Comparison of ENCODE assay signal across 12 cellular contexts in the genomic region with DNA sequence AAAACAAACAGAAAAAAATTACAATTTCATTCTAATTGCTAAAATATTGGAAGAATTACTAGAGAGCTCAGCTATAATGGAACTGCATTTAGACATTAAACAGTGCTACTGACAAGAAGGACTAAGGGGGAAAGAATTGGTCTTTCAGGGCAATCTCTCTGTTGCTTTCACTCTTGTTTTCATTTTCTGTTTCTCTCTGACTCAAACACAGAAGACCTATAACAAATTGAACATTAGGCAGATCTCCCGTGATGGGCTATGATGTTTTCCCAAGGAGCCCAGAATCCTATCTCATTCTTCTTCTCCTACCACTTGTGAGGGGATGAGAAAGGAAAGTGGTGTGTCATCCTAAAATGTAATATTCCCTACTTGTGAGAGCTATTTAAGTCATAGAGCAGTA.
A peak's percentile ranks its signal among the peaks of the same experiment; 100 is the strongest.
DNase-seq lines count a peak whose midpoint lies in the region; ATAC-seq and TF ChIP-seq lines count a peak whose summit lies in the region.
"Had no signal": no experiment of that assay in that cellular context is flagged by ENCODE, and none has a peak within 500 bp of the region (broad histone marks: within the 10 kb centered on the region; RNA-seq: fewer than 3 reads in every experiment).

No MANE protein-coding gene starts in this region.

- BruUV-seq in PC-9 (replicated peaks; lab: Mats Ljungman, UMichigan), result no TSS peak

- H3K4me3 ChIP-seq in GM12865 (ENCODE audit: low read depth, low read length), result no peak overlapping the region
- no peak overlapping the region for H3K4me3 ChIP-seq in GM23338
- no peak overlapping the region for H3K4me3 ChIP-seq in PC-9

- DNase-seq in GM12865 (ENCODE audit: low read depth) (peak; percentile 16), sciatic nerve (ENCODE audit: low spot score) (no peak), AG08395 (ENCODE audit: low spot score) (no peak), GM23338 (ENCODE audit: low spot score) (no peak), PC-9 (no peak)
- DNase-seq: activated CD4-positive, CD25-positive, alpha-beta regulatory T cell treated with anti-CD3 and anti-CD28 coated beads, Interleukin-2, amount 50 U/mL, for 72 hours; C1 segment of cervical spinal cord; NCI-H2029 treated with DMSO at 0.1 percent for 48 hours had no signal

- H3K4me2 ChIP-seq in GM23338 (no peak overlapping the region), PC-9 (no peak overlapping the region)

- no peak overlapping the region for H3K27ac Mint-ChIP-seq in GM23338

- peaks cover 22% of the 10 kb centered on the region; the same call in 2 of the 3 replicates for H3K4me1 Mint-ChIP-seq in GM23338

- intact Hi-C loops in sciatic nerve (cut with DNase I), result no loop called here
- intact Hi-C loops in PC-9 (cut with micrococcal nuclease; ENCODE audit: unreplicated experiment), result no loop called here

- CTCF ChIA-PET in PC-9 (lab: Charles Lee), result no interaction called here

- H4K20me1 ChIP-seq in GM23338 (replicated peaks; ENCODE audit: insufficient read depth) (no peaks in the 10 kb centered on the region), PC-9 (ENCODE audit: insufficient read depth) (no peaks in the 10 kb centered on the region)

- POLR2A ChIA-PET in PC-9 (lab: Charles Lee; ENCODE audit: unreplicated experiment), result no interaction called here

- H2AFZ ChIP-seq in GM23338 (no peak overlapping the region), PC-9 (no peak overlapping the region)

- H3K9me3 ChIP-seq in PC-9 (ENCODE audit: insufficient read depth, low read depth), result no peaks in the 10 kb centered on the region

- H3K4me1 ChIP-seq in GM23338 (ENCODE audit: insufficient read depth) (peaks cover 5% of the 10 kb centered on the region; the same call in 1 of the 2 replicates), PC-9 (replicated peaks; ENCODE audit: insufficient read depth) (no peaks in the 10 kb centered on the region)

- H3K4me3 Mint-ChIP-seq in GM23338, result no peak overlapping the region

- H3K27me3 ChIP-seq in GM23338 (ENCODE audit: insufficient read depth), result no peaks in the 10 kb centered on the region
- H3K27me3 ChIP-seq in PC-9 (ENCODE audit: insufficient read depth, low read depth), result no peaks in the 10 kb centered on the region

- peaks cover 5% of the 10 kb centered on the region; the same call in 2 of the 3 replicates for H3K9me3 Mint-ChIP-seq in GM23338

- ATAC-seq in GM19372 (IDR thresholded peaks at IDR 0.05; ENCODE audit: low read depth, unreplicated experiment) (peak; percentile 77), HG02840 (IDR thresholded peaks at IDR 0.05; ENCODE audit: low FRiP score, unreplicated experiment) (peak; percentile 60), HG03565 (IDR thresholded peaks at IDR 0.05; ENCODE audit: unreplicated experiment) (peak; percentile 96), sciatic nerve (no peak), GM23338 (no peak)
- ATAC-seq: Right ventricle myocardium inferior had no signal

- H3K36me3 ChIP-seq in GM23338 (ENCODE audit: insufficient read depth), result no peaks in the 10 kb centered on the region
- H3K36me3 ChIP-seq in PC-9 (ENCODE audit: low read depth), result no peaks in the 10 kb centered on the region

- no peaks in the 10 kb centered on the region for H3K36me3 Mint-ChIP-seq in GM23338 (ENCODE audit: low read depth)

- H3K9me2 ChIP-seq in GM23338 (ENCODE audit: insufficient read depth), result 0 out of 2 replicates have a peak, but pooled peaks cover 5% of the 10 kb centered on the region
- no peaks in the 10 kb centered on the region for H3K9me2 ChIP-seq in PC-9 (ENCODE audit: insufficient read depth)

- H3K27me3 Mint-ChIP-seq in GM23338 (ENCODE audit: insufficient read depth, low read depth, poor library complexity), result no peaks in the 10 kb centered on the region

- H3K27ac ChIP-seq in GM23338 (ENCODE audit: low read depth) (no peak overlapping the region), PC-9 (no peak overlapping the region)

- H3K79me2 ChIP-seq in GM23338 (replicated peaks; ENCODE audit: insufficient read depth) (no peaks in the 10 kb centered on the region), PC-9 (ENCODE audit: low read depth) (no peaks in the 10 kb centered on the region)

- TF ChIP-seq CTCF in GM12865 (IDR thresholded peaks at IDR 0.05; ENCODE audit: insufficient read depth, low read depth, low read length, missing control alignments), result no peak
- TF ChIP-seq CTCF in GM23338 (conservative IDR thresholded peaks at IDR 0.05; ENCODE audit: low read depth in 2 of 2), result no peak
- no peak for TF ChIP-seq CTCF in PC-9 (conservative IDR thresholded peaks at IDR 0.05)

- H3F3A ChIP-seq in GM23338 (replicated peaks; ENCODE audit: low read depth), result no peaks in the 10 kb centered on the region
- H3F3A ChIP-seq in PC-9 (ENCODE audit: insufficient read depth, low read depth), result no peaks in the 10 kb centered on the region

TF ChIP-seq in GM23338, 12 proteins besides CTCF, POLR2A, EP300 and RAD21:
- no peak for TF ChIP-seq POLR2AphosphoS5 (IDR thresholded peaks at IDR 0.05; ENCODE audit: low read depth)
- TF ChIP-seq CREB1 (CRISPR knock-in tag; IDR thresholded peaks at IDR 0.05; ENCODE audit: low read depth), result no peak
- no peak for TF ChIP-seq EZH2phosphoT487 (IDR thresholded peaks at IDR 0.05; ENCODE audit: unreplicated experiment)
- TF ChIP-seq, protein P1, sequence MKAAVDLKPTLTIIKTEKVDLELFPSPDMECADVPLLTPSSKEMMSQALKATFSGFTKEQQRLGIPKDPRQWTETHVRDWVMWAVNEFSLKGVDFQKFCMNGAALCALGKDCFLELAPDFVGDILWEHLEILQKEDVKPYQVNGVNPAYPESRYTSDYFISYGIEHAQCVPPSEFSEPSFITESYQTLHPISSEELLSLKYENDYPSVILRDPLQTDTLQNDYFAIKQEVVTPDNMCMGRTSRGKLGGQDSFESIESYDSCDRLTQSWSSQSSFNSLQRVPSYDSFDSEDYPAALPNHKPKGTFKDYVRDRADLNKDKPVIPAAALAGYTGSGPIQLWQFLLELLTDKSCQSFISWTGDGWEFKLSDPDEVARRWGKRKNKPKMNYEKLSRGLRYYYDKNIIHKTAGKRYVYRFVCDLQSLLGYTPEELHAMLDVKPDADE (IDR thresholded peaks at IDR 0.05), result no peak
- no peak for TF ChIP-seq ZNF331 (CRISPR knock-in tag; IDR thresholded peaks at IDR 0.05; ENCODE audit: low read depth)
- TF ChIP-seq, protein P2, sequence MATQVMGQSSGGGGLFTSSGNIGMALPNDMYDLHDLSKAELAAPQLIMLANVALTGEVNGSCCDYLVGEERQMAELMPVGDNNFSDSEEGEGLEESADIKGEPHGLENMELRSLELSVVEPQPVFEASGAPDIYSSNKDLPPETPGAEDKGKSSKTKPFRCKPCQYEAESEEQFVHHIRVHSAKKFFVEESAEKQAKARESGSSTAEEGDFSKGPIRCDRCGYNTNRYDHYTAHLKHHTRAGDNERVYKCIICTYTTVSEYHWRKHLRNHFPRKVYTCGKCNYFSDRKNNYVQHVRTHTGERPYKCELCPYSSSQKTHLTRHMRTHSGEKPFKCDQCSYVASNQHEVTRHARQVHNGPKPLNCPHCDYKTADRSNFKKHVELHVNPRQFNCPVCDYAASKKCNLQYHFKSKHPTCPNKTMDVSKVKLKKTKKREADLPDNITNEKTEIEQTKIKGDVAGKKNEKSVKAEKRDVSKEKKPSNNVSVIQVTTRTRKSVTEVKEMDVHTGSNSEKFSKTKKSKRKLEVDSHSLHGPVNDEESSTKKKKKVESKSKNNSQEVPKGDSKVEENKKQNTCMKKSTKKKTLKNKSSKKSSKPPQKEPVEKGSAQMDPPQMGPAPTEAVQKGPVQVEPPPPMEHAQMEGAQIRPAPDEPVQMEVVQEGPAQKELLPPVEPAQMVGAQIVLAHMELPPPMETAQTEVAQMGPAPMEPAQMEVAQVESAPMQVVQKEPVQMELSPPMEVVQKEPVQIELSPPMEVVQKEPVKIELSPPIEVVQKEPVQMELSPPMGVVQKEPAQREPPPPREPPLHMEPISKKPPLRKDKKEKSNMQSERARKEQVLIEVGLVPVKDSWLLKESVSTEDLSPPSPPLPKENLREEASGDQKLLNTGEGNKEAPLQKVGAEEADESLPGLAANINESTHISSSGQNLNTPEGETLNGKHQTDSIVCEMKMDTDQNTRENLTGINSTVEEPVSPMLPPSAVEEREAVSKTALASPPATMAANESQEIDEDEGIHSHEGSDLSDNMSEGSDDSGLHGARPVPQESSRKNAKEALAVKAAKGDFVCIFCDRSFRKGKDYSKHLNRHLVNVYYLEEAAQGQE (IDR thresholded peaks at IDR 0.05; ENCODE audit: unreplicated experiment), result no peak
- no peak for TF ChIP-seq NANOG (IDR thresholded peaks at IDR 0.05; ENCODE audit: borderline replicate concordance)
- no peak for TF ChIP-seq JUNB (IDR thresholded peaks at IDR 0.05; ENCODE audit: unreplicated experiment)
- TF ChIP-seq STAT1 (IDR thresholded peaks at IDR 0.05; ENCODE audit: unreplicated experiment), result no peak
TF ChIP-seq in GM23338: peak in this region for 0.

Comparison
In these comparisons a context has a peak if more than half of its experiments do, and no peak if none do; other contexts are left out.
1. ATAC-seq: peak in GM19372 (single experiment), HG02840 (single experiment) and HG03565 (single experiment); none in sciatic nerve (single experiment) and GM23338 (single experiment).